In the genomic region with DNA sequence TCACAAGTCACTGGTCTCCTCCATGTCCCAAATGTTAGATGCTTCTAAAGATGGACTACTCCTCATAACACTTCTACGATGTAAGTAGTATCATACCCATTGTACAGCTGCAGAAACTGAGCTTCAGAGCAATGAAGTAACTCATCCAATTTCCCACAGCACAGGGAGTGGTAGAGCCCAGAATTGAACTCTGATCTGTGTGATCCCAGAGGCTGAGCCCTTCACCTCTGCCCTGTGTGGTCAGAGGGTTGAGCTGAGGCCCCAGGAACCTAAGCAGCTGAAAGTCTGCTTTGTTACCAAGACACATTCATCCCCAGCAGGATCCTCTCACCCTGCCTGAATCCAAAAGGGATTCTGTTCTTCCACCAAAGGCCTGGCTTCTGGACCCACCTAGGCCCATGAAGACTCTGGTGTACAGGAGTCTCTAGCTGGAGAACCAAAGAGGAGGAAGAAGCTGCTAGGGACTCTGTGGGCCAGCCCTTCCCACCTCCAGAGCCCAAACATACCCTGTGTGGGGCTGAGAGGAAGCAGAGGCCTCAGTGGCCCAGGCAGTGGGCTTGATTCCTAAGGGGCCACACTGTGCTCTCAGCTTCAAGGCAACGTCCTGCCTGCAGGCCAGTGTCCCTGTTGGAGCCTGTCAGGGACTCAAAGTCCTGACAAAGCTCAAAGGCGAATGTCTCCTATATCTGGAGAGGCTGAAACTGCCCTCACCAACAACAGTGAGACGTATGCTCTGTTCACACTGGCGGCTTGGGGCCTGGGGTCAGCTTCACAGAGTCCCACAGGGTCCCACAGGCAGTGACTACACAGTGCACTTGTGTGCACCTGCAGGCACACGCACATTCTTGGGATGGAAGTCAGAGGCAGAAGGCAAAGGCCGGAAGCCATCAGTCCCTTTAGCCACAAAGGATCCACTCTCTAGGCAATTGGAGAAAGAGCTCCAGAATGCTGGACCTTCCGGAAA, we compare ENCODE assay signal across 22 cellular contexts. TPM values are rescaled to one million over a fixed set of nuclear protein-coding genes. Genes with fewer than 3 reads are reported as not detected.
DNase-seq lines count a peak whose midpoint lies in the region; ATAC-seq, FAIRE-seq and TF ChIP-seq lines count a peak whose summit lies in the region.
"Had no signal": no experiment of that assay in that cellular context is flagged by ENCODE, and none has a peak within 500 bp of the region (broad histone marks: within the 10 kb centered on the region; RNA-seq: fewer than 3 reads in every experiment).

No MANE protein-coding gene starts in this region.

- TF ChIP-seq CTCF in neural progenitor cell (IDR thresholded peaks at IDR 0.05) = no peak
- TF ChIP-seq CTCF in kidney (IDR thresholded peaks at IDR 0.05; ENCODE audit: borderline replicate concordance, extremely low read depth, insufficient read depth) = no peak

- no peak overlapping the region for H3K27ac ChIP-seq in neural progenitor cell
- H3K27ac ChIP-seq in kidney (ENCODE audit: low read depth in 2 of 2, low read length in 2 of 2) = no peak overlapping the region
- H3K27ac ChIP-seq: BLaER1 had no signal

- FAIRE-seq in kidney (lab: Jason Lieb, UNC) = no peak
- FAIRE-seq: RCC 7860 had no signal

- H3K4me3 ChIP-seq in neural progenitor cell (no peak overlapping the region), kidney (ENCODE audit: low read length in 2 of 2) (no peak overlapping the region)
- H3K4me3 ChIP-seq: BLaER1 had no signal

- H3F3A ChIP-seq in neural progenitor cell (ENCODE audit: low read depth) = peaks cover 5% of the 10 kb centered on the region

- H3K9ac ChIP-seq in neural progenitor cell (no peak overlapping the region), kidney (ENCODE audit: low read length in 2 of 2) (no peak overlapping the region)
- H3K9ac ChIP-seq: BLaER1 had no signal

- DNase-seq in UCSD-AML1 (lab: John Stamatoyannopoulos, UW; ENCODE audit: unreplicated experiment) = peak; percentile 16
- no peak for DNase-seq in left lobe of liver (ENCODE audit: low spot score)
- DNase-seq in neural progenitor cell (ENCODE audit: low spot score) = no peak
- no peak for DNase-seq in superior temporal gyrus (ENCODE audit: extremely low spot score)
- no peak for DNase-seq in activated CD8-positive, alpha-beta memory T cell treated with anti-CD3 and anti-CD28 coated beads, Interleukin-2, amount 50 U/mL, for 48 hours
- DNase-seq in NCI-H524 treated with DMSO at 0.1 percent for 48 hours (lab: John Stamatoyannopoulos, UW) = no peak
- DNase-seq in kidney = no peak
- DNase-seq: ACHN; CD4-positive, alpha-beta T cell; COR-L47; DMS79 treated with DMSO at 0.1 percent for 48 hours; H7; Karpas-422; NCI-H1694; NCI-H2081; NCI-H2171 treated with DMSO at 0.1 percent for 48 hours; NCI-H526; Right ventricle myocardium superior; SW 1271 had no signal

- H3K36me3 ChIP-seq in neural progenitor cell (no peaks in the 10 kb centered on the region), kidney (ENCODE audit: control insufficient read depth in 1 of 2, insufficient read depth in 2 of 2, low read length in 2 of 2) (no peaks in the 10 kb centered on the region)
- H3K36me3 ChIP-seq: BLaER1 had no signal

- H3K4me3 Mint-ChIP-seq in neural progenitor cell = no peak overlapping the region
- H3K4me3 Mint-ChIP-seq: CD4-positive, alpha-beta T cell; IgD-negative memory B cell had no signal

- peak overlapping the region; percentile 45 for H3K27ac Mint-ChIP-seq in neural progenitor cell
- H3K27ac Mint-ChIP-seq: CD4-positive, alpha-beta T cell; IgD-negative memory B cell had no signal

- no peak overlapping the region for H3K4me2 ChIP-seq in neural progenitor cell
- H3K4me2 ChIP-seq: BLaER1 had no signal

- peaks cover 4% of the 10 kb centered on the region for H3K4me1 ChIP-seq in neural progenitor cell
- H3K4me1 ChIP-seq in kidney (ENCODE audit: control insufficient read depth in 1 of 2, insufficient read depth in 1 of 2, low read depth in 1 of 2, low read length in 2 of 2) = peaks cover 0 to 3% of the 10 kb centered on the region in 2 donors

- no peaks in the 10 kb centered on the region for H3K79me2 ChIP-seq in neural progenitor cell (ENCODE audit: low read depth)

- ATAC-seq in left lobe of liver = peak; percentile 77

- H2AFZ ChIP-seq in neural progenitor cell (replicated peaks) = no peak overlapping the region

- H3K9me3 Mint-ChIP-seq in neural progenitor cell = no peaks in the 10 kb centered on the region
- H3K9me3 Mint-ChIP-seq: CD4-positive, alpha-beta T cell; IgD-negative memory B cell had no signal

- H3K9me3 ChIP-seq in neural progenitor cell (ENCODE audit: low read depth) (no peaks in the 10 kb centered on the region), kidney (ENCODE audit: control insufficient read depth in 1 of 2, low read length in 2 of 2) (no peaks in the 10 kb centered on the region)
- H3K9me3 ChIP-seq: BLaER1 had no signal

- H3K36me3 Mint-ChIP-seq in neural progenitor cell = no peaks in the 10 kb centered on the region

- intact Hi-C loops in kidney (cut with DNase I) = no loop called here

- no peaks in the 10 kb centered on the region for H3K27me3 ChIP-seq in neural progenitor cell
- H3K27me3 ChIP-seq: BLaER1 had no signal

- H3K27me3 Mint-ChIP-seq in neural progenitor cell (ENCODE audit: insufficient read depth, low read depth) = peaks cover 8% of the 10 kb centered on the region
- H3K27me3 Mint-ChIP-seq: CD4-positive, alpha-beta T cell had no signal

- no peaks in the 10 kb centered on the region for H4K20me1 ChIP-seq in neural progenitor cell (ENCODE audit: low read depth)
- H4K20me1 ChIP-seq: BLaER1 had no signal

- no peaks in the 10 kb centered on the region for H3K4me1 Mint-ChIP-seq in neural progenitor cell
- H3K4me1 Mint-ChIP-seq: IgD-negative memory B cell had no signal

RNA-seq across cellular contexts. Expression of gene SLC30A1, which starts 40.4 kb away (rescaled TPM):
- total RNA-seq in left lobe of liver (48.6 TPM), neural progenitor cell (ENCODE audit: low replicate concordance) (4.8 and 7.1 TPM in 2 replicates), kidney (37.7 TPM)
- 8.2 TPM for polyA plus RNA-seq in kidney (ENCODE audit: insufficient read depth, low read depth, low replicate concordance)

RNA-seq across cellular contexts. Expression of gene NEK2, which starts 56.1 kb away (rescaled TPM):
- total RNA-seq in left lobe of liver (0.13 TPM), neural progenitor cell (ENCODE audit: low replicate concordance) (56.0 and 93.3 TPM in 2 replicates), kidney (0.35 TPM)
- not detected for polyA plus RNA-seq in kidney (ENCODE audit: insufficient read depth, low read depth, low replicate concordance)
- total RNA-seq: CD4-positive, alpha-beta T cell; Right ventricle myocardium superior had no signal
- polyA plus RNA-seq: IgD-negative memory B cell had no signal

Comparison
In these comparisons a context has a peak if more than half of its experiments do, and no peak if none do; other contexts are left out.
1. RNA of gene NEK2, which starts 56.1 kb away (total RNA-seq): 56.0 to 93.3 TPM in neural progenitor cell; 0.35 TPM in kidney (single experiment) and 0.13 TPM in left lobe of liver (single experiment); every median in the first group is over 10 times any median in the second.